In genomic region chrX:40153335-40154221, GRCh38 we compare ENCODE assay signal across 8 cellular contexts. TPM values are rescaled to one million over a fixed set of nuclear protein-coding genes. Genes with fewer than 3 reads are reported as not detected.
DNase-seq lines count a peak whose midpoint lies in the region; ATAC-seq, FAIRE-seq and TF ChIP-seq lines count a peak whose summit lies in the region.

No MANE protein-coding gene starts in this region.

- POLR2A ChIA-PET in A673 (lab: Charles Lee; ENCODE audit: low non-redundant PET): no interaction called here

- H3K36me3 ChIP-seq in A673 (ENCODE audit: insufficient read depth, low read length, poor library complexity, severe bottlenecking) (no peaks in the 10 kb centered on the region), SJCRH30 (no peaks in the 10 kb centered on the region)

- no peaks in the 10 kb centered on the region for H3K27me3 ChIP-seq in A673 (replicated peaks; ENCODE audit: insufficient read depth, low read depth, low read length, poor library complexity)
- no peaks in the 10 kb centered on the region for H3K27me3 ChIP-seq in SJCRH30

- peak; percentile 70 for DNase-seq in A673 (ENCODE audit: low spot score)
- DNase-seq in SJCRH30: peak in 1 of 2 experiments; percentile 70
- peak; percentile 57 for DNase-seq in astrocyte of the hippocampus (ENCODE audit: low read depth, low spot score)
- DNase-seq in skeletal muscle cell (ENCODE audit: low read depth): no peak
- DNase-seq in D721Med (ENCODE audit: insufficient read length, low spot score): no peak

- no TSS peak for BruUV-seq in A673 (replicated peaks; lab: Mats Ljungman, UMichigan)

- no peak for FAIRE-seq in D721Med (lab: Jason Lieb, UNC)

- H3K4me1 ChIP-seq in A673 (ENCODE audit: insufficient read depth, low read length, poor library complexity, severe bottlenecking) (peaks cover 44% of the 10 kb centered on the region), SJCRH30 (peaks cover 9% of the 10 kb centered on the region)

- TF ChIP-seq CTCF in A673 (conservative IDR thresholded peaks at IDR 0.05; ENCODE audit: low read depth, low read length) (no peak), D721Med (IDR thresholded peaks at IDR 0.05; ENCODE audit: insufficient read depth, missing control alignments) (no peak)

- ATAC-seq in GM18502 (IDR thresholded peaks at IDR 0.05; ENCODE audit: poor library complexity, unreplicated experiment): peak; percentile 65
- ATAC-seq in HG03354 (IDR thresholded peaks at IDR 0.05; ENCODE audit: poor library complexity, severe bottlenecking, unreplicated experiment): peak; percentile 66

- H3K9me3 ChIP-seq in A673 (ENCODE audit: low read depth, low read length, poor library complexity, severe bottlenecking): no peaks in the 10 kb centered on the region
- no peaks in the 10 kb centered on the region for H3K9me3 ChIP-seq in SJCRH30 (replicated peaks)

- intact Hi-C loops in A673 (cut with micrococcal nuclease; ENCODE audit: unreplicated experiment): no loop called here

- H3K4me3 ChIP-seq in A673 (ENCODE audit: low read depth, low read length, poor library complexity, severe bottlenecking) (peak overlapping the region; percentile 61), SJCRH30 (peak overlapping the region; percentile 65), iPS-11a (ENCODE audit: low read depth, low read length) (peak overlapping the region; percentile 13), skeletal muscle cell (ENCODE audit: low read depth, low read length) (peak overlapping the region; percentile 38)

- CTCF ChIA-PET in A673 (lab: Charles Lee): interaction anchor here (0.6 kb wide), 1 partner anchor 60 kb away, joined by 4 read pairs; no protein-coding TSS in a partner anchor

- H3K27ac ChIP-seq in A673 (ENCODE audit: low read depth, low read length, poor library complexity, severe bottlenecking): peak overlapping the region; percentile 85
- H3K27ac ChIP-seq in SJCRH30: peak overlapping the region; percentile 93

RNA-seq across cellular contexts. Expression of gene BCOR, which starts 55.8 kb away (rescaled TPM):
- 58.8 and 59.0 TPM in 2 replicates for total RNA-seq in A673 (2021)
- total RNA-seq in SJCRH30 (2014; rRNA removed; shearing (Covaris generic)): 62.5 and 64.8 TPM in 2 replicates

Comparison
In these comparisons a context has a peak if more than half of its experiments do, and no peak if none do; other contexts are left out.
1. DNase-seq: peak in A673 (single experiment) and astrocyte of the hippocampus (single experiment); none in skeletal muscle cell (single experiment) and D721Med (single experiment).
2. H3K4me3 ChIP-seq: peak in every context shown above with its lines; median percentile 65 in SJCRH30; 61 in A673; 38 in skeletal muscle cell; 13 in iPS-11a.